Comparison of ENCODE assay signal across 8 cellular contexts in the genomic region with DNA sequence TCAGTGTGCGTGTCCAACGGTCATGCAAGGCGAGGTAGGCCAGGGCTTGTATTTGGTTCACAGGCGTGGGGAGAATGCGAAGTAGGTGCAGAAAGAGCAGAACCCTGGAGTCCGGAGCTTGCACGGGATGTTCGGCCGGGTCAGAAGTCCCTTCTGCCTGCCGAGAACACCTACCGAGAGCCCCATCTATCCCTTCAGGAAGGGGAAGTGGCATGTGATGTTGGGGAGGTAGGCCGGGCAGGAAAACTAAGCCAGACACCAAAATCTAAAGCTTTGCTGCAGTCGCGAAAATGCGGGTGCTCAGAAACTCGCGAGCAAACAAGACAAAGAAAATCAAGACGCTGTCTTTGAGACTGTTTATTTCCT. TPM values are rescaled to one million over a fixed set of nuclear protein-coding genes. Genes with fewer than 3 reads are reported as not detected.
DNase-seq lines count a peak whose midpoint lies in the region; ATAC-seq and TF ChIP-seq lines count a peak whose summit lies in the region.

No MANE protein-coding gene starts in this region.

- peak; percentile 3 for ATAC-seq in CD4-positive, alpha-beta T cell (ENCODE audit: poor library complexity)
- peak; percentile 25 for ATAC-seq in GM23338
- ATAC-seq in effector memory CD8-positive, alpha-beta T cell (replicated peaks) = no peak
- peak; percentile 50 for ATAC-seq in aorta (ENCODE audit: low FRiP score)
- ATAC-seq in GM18498 (IDR thresholded peaks at IDR 0.05; ENCODE audit: unreplicated experiment) = no peak

- H3K36me3 ChIP-seq in GM23338 (ENCODE audit: insufficient read depth) (peaks cover 14% of the 10 kb centered on the region), SK-N-SH (replicated peaks in 1 of 2; ENCODE audit: control insufficient read depth in 1 of 2, insufficient read depth in 2 of 2, low read length in 1 of 2) (peaks cover 14 to 18% of the 10 kb centered on the region in 2 experiments), mucosa of stomach (ENCODE audit: control insufficient read depth, insufficient read depth, low read length) (peaks cover 5% of the 10 kb centered on the region), aorta (ENCODE audit: control insufficient read depth in 1 of 2, insufficient read depth in 2 of 2, low read length in 1 of 2) (peaks cover 2 to 6% of the 10 kb centered on the region in 2 donors)

- intact Hi-C loops in CD4-positive, alpha-beta T cell (cut with DNase I, micrococcal nuclease) = loop anchor here (1.0 to 5.0 kb wide), 5 partner anchors 16 to 112 kb away; partner anchors contain the start of genes TTC9C (in 2 of the 2), HNRNPUL2 (in 1 of the 2), SLC3A2 (in 1 of the 2) and TMEM179B (in 1 of the 2)
- intact Hi-C loops in aorta (cut with DNase I) = loop anchor here in 1 of 2 donors (5.0 kb wide), 1 partner anchor 43 kb away; the partner anchor contains the start of genes HNRNPUL2 and TTC9C

- DNase-seq in CD4-positive, alpha-beta T cell = no peak
- peak; percentile 59 for DNase-seq in GM23338 (ENCODE audit: low spot score)
- DNase-seq in SK-N-SH = peak; percentile 41
- DNase-seq in effector memory CD8-positive, alpha-beta T cell = no peak
- DNase-seq in aorta = no peak
- no peak for DNase-seq in foreskin melanocyte

- H3K9me2 ChIP-seq in GM23338 (ENCODE audit: insufficient read depth) = no peaks in the 10 kb centered on the region
- H3K9me2 ChIP-seq in SK-N-SH = no peaks in the 10 kb centered on the region

- TF ChIP-seq RAD21 in SK-N-SH (IDR thresholded peaks at IDR 0.05; ENCODE audit: low read length) = no peak

- peaks cover 24% of the 10 kb centered on the region for H3K4me1 Mint-ChIP-seq in CD4-positive, alpha-beta T cell (ENCODE audit: low read depth)
- H3K4me1 Mint-ChIP-seq in GM23338 = peaks cover 14% of the 10 kb centered on the region
- peaks cover 29 to 30% of the 10 kb centered on the region in 2 donors for H3K4me1 Mint-ChIP-seq in effector memory CD8-positive, alpha-beta T cell (ENCODE audit: low read depth in 2 of 2)

- H3K27ac ChIP-seq in CD4-positive, alpha-beta T cell (ENCODE audit: low read depth, low read length) = peak overlapping the region; percentile 79
- H3K27ac ChIP-seq in GM23338 (ENCODE audit: low read depth) = peak overlapping the region; percentile 95
- peak overlapping the region; percentile 82 to 85 for H3K27ac ChIP-seq in SK-N-SH (ENCODE audit: low read depth in 2 of 2, low read length in 1 of 2)
- H3K27ac ChIP-seq in aorta (ENCODE audit: low read depth in 1 of 2, low read length in 2 of 2) = peak overlapping the region; percentile 31 to 98

- 26% methylated on average over 18 of the region's 18 CpGs for WGBS in SK-N-SH (ENCODE audit: low lambda C conversion rate)
- 0 to 1% methylated on average over 18 of the region's 18 CpGs for WGBS in aorta, 2 donors

- no peak for TF ChIP-seq EP300 in SK-N-SH (IDR thresholded peaks at IDR 0.05; ENCODE audit: borderline replicate concordance in 1 of 2, low read depth in 1 of 2, low read length in 1 of 2)

- H2AFZ ChIP-seq in GM23338 = no peak overlapping the region
- H2AFZ ChIP-seq in SK-N-SH (ENCODE audit: low read depth) = peak overlapping the region; percentile 82

- H4K20me1 ChIP-seq in GM23338 (replicated peaks; ENCODE audit: insufficient read depth) (peaks cover 3% of the 10 kb centered on the region; the same call in 1 of the 2 replicates), SK-N-SH (ENCODE audit: insufficient read depth) (no peaks in the 10 kb centered on the region)

- H3K36me3 Mint-ChIP-seq in CD4-positive, alpha-beta T cell (ENCODE audit: low read depth) = peaks cover 45% of the 10 kb centered on the region
- H3K36me3 Mint-ChIP-seq in GM23338 (ENCODE audit: low read depth) = peaks cover 33% of the 10 kb centered on the region
- H3K36me3 Mint-ChIP-seq in effector memory CD8-positive, alpha-beta T cell (ENCODE audit: insufficient read depth) = peaks cover 50% of the 10 kb centered on the region

- peak overlapping the region; percentile 97 for H3K4me3 Mint-ChIP-seq in CD4-positive, alpha-beta T cell
- peak overlapping the region; percentile 90 for H3K4me3 Mint-ChIP-seq in GM23338
- H3K4me3 Mint-ChIP-seq in effector memory CD8-positive, alpha-beta T cell = peak overlapping the region; percentile 96 to 97

- H3K4me1 ChIP-seq in GM23338 (ENCODE audit: insufficient read depth) (peaks cover 9% of the 10 kb centered on the region; the same call in 1 of the 2 replicates), SK-N-SH (ENCODE audit: control insufficient read depth in 1 of 2, insufficient read depth in 2 of 2, low read depth in 1 of 2, low read length in 1 of 2) (peaks cover 0 to 15% of the 10 kb centered on the region in 2 experiments; a peak in 1 of 4 replicates), mucosa of stomach (ENCODE audit: control insufficient read depth, insufficient read depth, low read length) (peaks cover 18% of the 10 kb centered on the region), aorta (ENCODE audit: control insufficient read depth in 1 of 2, insufficient read depth in 2 of 2, low read length in 2 of 2) (no peaks in the 10 kb centered on the region)

- H3K9ac ChIP-seq in SK-N-SH = peak overlapping the region; percentile 71
- H3K9ac ChIP-seq in mucosa of stomach (ENCODE audit: low read length) = peak overlapping the region; percentile 24

- H3F3A ChIP-seq in GM23338 (replicated peaks; ENCODE audit: low read depth) = peaks cover 30% of the 10 kb centered on the region
- peaks cover 30% of the 10 kb centered on the region for H3F3A ChIP-seq in SK-N-SH (replicated peaks; ENCODE audit: insufficient read depth)

- H3K4me3 ChIP-seq in GM23338 = peak overlapping the region; percentile 89
- H3K4me3 ChIP-seq in SK-N-SH (ENCODE audit: low read depth in 2 of 2, low read length in 1 of 2) = peak overlapping the region; percentile 56 to 74
- H3K4me3 ChIP-seq in mucosa of stomach (ENCODE audit: low read length) = peak overlapping the region; percentile 14
- H3K4me3 ChIP-seq in aorta (ENCODE audit: low read length in 2 of 2) = peak overlapping the region; percentile 30 to 72

- CTCF ChIA-PET in CD4-positive, alpha-beta T cell (lab: Charles Lee) = interaction anchor here (1.2 to 8.8 kb wide), 5 partner anchors 9 to 110 kb away, joined by 3 to 81 read pairs (median 6); partner anchors contain the start of genes POLR2G, SLC3A2, TMEM179B and ZBTB3
- CTCF ChIA-PET in SK-N-SH (lab: Yijun Ruan, JAX) = interaction anchor here (0.9 to 9.8 kb wide), 13 partner anchors 11 to 110 kb away, joined by 3 to 130 read pairs (median 4); partner anchors contain the start of genes C11orf98, CSKMT, HNRNPUL2 and SLC3A2

- H3K9me3 Mint-ChIP-seq in CD4-positive, alpha-beta T cell = no peaks in the 10 kb centered on the region
- H3K9me3 Mint-ChIP-seq in GM23338 = no peaks in the 10 kb centered on the region; the same call in 2 of the 3 replicates
- no peaks in the 10 kb centered on the region for H3K9me3 Mint-ChIP-seq in effector memory CD8-positive, alpha-beta T cell

- H3K27me3 Mint-ChIP-seq in CD4-positive, alpha-beta T cell = no peaks in the 10 kb centered on the region
- H3K27me3 Mint-ChIP-seq in GM23338 (ENCODE audit: insufficient read depth, low read depth, poor library complexity) = peaks cover 17% of the 10 kb centered on the region
- no peaks in the 10 kb centered on the region for H3K27me3 Mint-ChIP-seq in effector memory CD8-positive, alpha-beta T cell

- H3K4me2 ChIP-seq in GM23338 (peak overlapping the region; percentile 76), SK-N-SH (peak overlapping the region; percentile 86)

- no peaks in the 10 kb centered on the region for H3K27me3 ChIP-seq in CD4-positive, alpha-beta T cell (ENCODE audit: control insufficient read depth, insufficient read depth, low read length)
- no peaks in the 10 kb centered on the region for H3K27me3 ChIP-seq in GM23338 (ENCODE audit: insufficient read depth)
- H3K27me3 ChIP-seq in SK-N-SH (ENCODE audit: insufficient read depth) = no peaks in the 10 kb centered on the region
- no peaks in the 10 kb centered on the region for H3K27me3 ChIP-seq in mucosa of stomach (ENCODE audit: control insufficient read depth, insufficient read depth, low read length)
- no peaks in the 10 kb centered on the region for H3K27me3 ChIP-seq in aorta (ENCODE audit: control insufficient read depth in 1 of 2, insufficient read depth in 2 of 2, low read length in 1 of 2)

- POLR2A ChIA-PET in CD4-positive, alpha-beta T cell (lab: Charles Lee) = interaction anchor here (0.5 to 7.1 kb wide), 18 partner anchors 9 to 214 kb away, joined by 3 to 61 read pairs (median 7); partner anchors contain the start of genes C11orf98, CSKMT, HNRNPUL2 and MTA2
- POLR2A ChIA-PET in SK-N-SH (lab: Yijun Ruan, JAX) = interaction anchor here (0.6 to 3.4 kb wide), 10 partner anchors 9 to 105 kb away, joined by 3 to 21 read pairs (median 6); partner anchors contain the start of genes C11orf98, CSKMT, HNRNPUL2 and POLR2G

- H3K79me2 ChIP-seq in GM23338 (replicated peaks; ENCODE audit: insufficient read depth) = peaks cover 31% of the 10 kb centered on the region
- peaks cover 32% of the 10 kb centered on the region for H3K79me2 ChIP-seq in SK-N-SH (ENCODE audit: insufficient read depth)

- no peak for TF ChIP-seq CTCF in CD4-positive, alpha-beta T cell (IDR thresholded peaks at IDR 0.05)
- TF ChIP-seq CTCF in GM23338 (conservative IDR thresholded peaks at IDR 0.05; ENCODE audit: low read depth in 2 of 2) (no peak), SK-N-SH (IDR thresholded peaks at IDR 0.05) (no peak)

- peak overlapping the region; percentile 97 for H3K27ac Mint-ChIP-seq in CD4-positive, alpha-beta T cell
- H3K27ac Mint-ChIP-seq in GM23338 = peak overlapping the region; percentile 92
- H3K27ac Mint-ChIP-seq in effector memory CD8-positive, alpha-beta T cell = peak overlapping the region; percentile 95 to 98

- no peaks in the 10 kb centered on the region for H3K9me3 ChIP-seq in CD4-positive, alpha-beta T cell (ENCODE audit: control insufficient read depth, low read length)
- H3K9me3 ChIP-seq in SK-N-SH (no peaks in the 10 kb centered on the region), mucosa of stomach (ENCODE audit: control insufficient read depth, low read length) (no peaks in the 10 kb centered on the region), aorta (ENCODE audit: control insufficient read depth, low read length) (no peaks in the 10 kb centered on the region)

RNA-seq across cellular contexts. Expression of gene TAF6L, which starts 0.4 kb away (rescaled TPM):
- 10 to 100 TPM; 11.5 to 11.8 TPM for total RNA-seq in CD4-positive, alpha-beta T cell
- total RNA-seq in GM23338 (2014; rRNA removed; shearing (Covaris generic)) = 30.6 and 50.6 TPM in 2 replicates
- polyA plus RNA-seq in GM23338 (2016; fragmentation: Nextera tagmentation; extraction: Ambion mirVana) = 21.8 and 23.0 TPM in 2 replicates
- polyA plus RNA-seq in SK-N-SH (2012; rRNA removed) = 33.6 and 34.4 TPM in 2 replicates
- polyA plus RNA-seq in SK-N-SH (2012; cell fraction: cytosol; rRNA removed) = 10.8 and 13.1 TPM in 2 replicates
- polyA plus RNA-seq in SK-N-SH (2012; cell fraction: nucleus; rRNA removed) = 145 and 147 TPM in 2 replicates
- total RNA-seq in aorta = 10 to 100 TPM; 13.2 to 21.3 TPM
- polyA plus RNA-seq in aorta = 10 to 100 TPM; 14.5 to 43.5 TPM

RNA-seq across cellular contexts. Expression of gene POLR2G, which starts 9.4 kb away (rescaled TPM):
- 10 to 100 TPM; 45.3 to 47.9 TPM for total RNA-seq in CD4-positive, alpha-beta T cell
- 101 and 117 TPM in 2 replicates for total RNA-seq in GM23338 (2014; rRNA removed; shearing (Covaris generic))
- 193 and 196 TPM in 2 replicates for polyA plus RNA-seq in GM23338 (2016; fragmentation: Nextera tagmentation; extraction: Ambion mirVana)
- polyA plus RNA-seq in SK-N-SH (2012; rRNA removed) = 268 and 293 TPM in 2 replicates
- 291 and 316 TPM in 2 replicates for polyA plus RNA-seq in SK-N-SH (2012; cell fraction: cytosol; rRNA removed)
- polyA plus RNA-seq in SK-N-SH (2012; cell fraction: nucleus; rRNA removed) = 120 and 154 TPM in 2 replicates
- 10 to 100 TPM; 40.0 to 50.3 TPM for total RNA-seq in aorta
- 100 to 1,000 TPM in 1 of 2 donors, 10 to 100 TPM in 1; 80.4 to 109 TPM for polyA plus RNA-seq in aorta

RNA-seq across cellular contexts. Expression of gene TMEM179B, which starts 16.4 kb away (rescaled TPM):
- total RNA-seq in CD4-positive, alpha-beta T cell = 10 to 100 TPM; 34.7 to 37.4 TPM
- total RNA-seq in GM23338 (2014; rRNA removed; shearing (Covaris generic)) = 15.3 and 17.5 TPM in 2 replicates
- polyA plus RNA-seq in GM23338 (2016; fragmentation: Nextera tagmentation; extraction: Ambion mirVana) (10.6 and 16.9 TPM in 2 replicates), SK-N-SH (2012; rRNA removed) (69.6 and 73.3 TPM in 2 replicates), aorta (10 to 100 TPM; 29.2 to 55.9 TPM)
- 48.9 and 58.6 TPM in 2 replicates for polyA plus RNA-seq in SK-N-SH (2012; cell fraction: cytosol; rRNA removed)
- polyA plus RNA-seq in SK-N-SH (2012; cell fraction: nucleus; rRNA removed) = 41.5 and 64.1 TPM in 2 replicates
- 10 to 100 TPM; 26.8 to 31.0 TPM for total RNA-seq in aorta

RNA-seq across cellular contexts. Expression of gene ZBTB3, which starts 16.8 kb away (rescaled TPM):
- 1 to 10 TPM; 2.3 to 3.5 TPM for total RNA-seq in CD4-positive, alpha-beta T cell
- 82.6 and 91.7 TPM in 2 replicates for total RNA-seq in GM23338 (2014; rRNA removed; shearing (Covaris generic))
- 47.8 and 52.2 TPM in 2 replicates for polyA plus RNA-seq in GM23338 (2016; fragmentation: Nextera tagmentation; extraction: Ambion mirVana)
- 2.1 and 3.3 TPM in 2 replicates for polyA plus RNA-seq in SK-N-SH (2012; rRNA removed)
- polyA plus RNA-seq in SK-N-SH (2012; cell fraction: cytosol; rRNA removed) = 2.4 and 3.7 TPM in 2 replicates
- 3.6 and 4.2 TPM in 2 replicates for polyA plus RNA-seq in SK-N-SH (2012; cell fraction: nucleus; rRNA removed)
- total RNA-seq in aorta = 1 to 10 TPM; 9.7 to 9.8 TPM
- polyA plus RNA-seq in aorta = 1 to 10 TPM; 2.9 to 3.9 TPM

RNA-seq across cellular contexts. Expression of gene TMEM223, which starts 21.0 kb away (rescaled TPM):
- total RNA-seq in CD4-positive, alpha-beta T cell = 1 to 10 TPM; 6.2 to 8.7 TPM
- total RNA-seq in GM23338 (2014; rRNA removed; shearing (Covaris generic)) = 35.6 and 46.1 TPM in 2 replicates
- polyA plus RNA-seq in GM23338 (2016; fragmentation: Nextera tagmentation; extraction: Ambion mirVana) (59.6 and 69.1 TPM in 2 replicates), SK-N-SH (2012; rRNA removed) (30.4 and 40.7 TPM in 2 replicates), aorta (10 to 100 TPM; 10.4 to 10.6 TPM)
- polyA plus RNA-seq in SK-N-SH (2012; cell fraction: cytosol; rRNA removed) = 22.5 and 31.3 TPM in 2 replicates
- polyA plus RNA-seq in SK-N-SH (2012; cell fraction: nucleus; rRNA removed) = 48.4 and 58.3 TPM in 2 replicates
- 10 to 100 TPM in 1 of 2 donors, 1 to 10 TPM in 1; 6.0 to 12.6 TPM for total RNA-seq in aorta

Comparison
In these comparisons a context has a peak if more than half of its experiments do, and no peak if none do; other contexts are left out.
1. ATAC-seq: peak in CD4-positive, alpha-beta T cell (single experiment), GM23338 (single experiment) and aorta (single experiment); none in effector memory CD8-positive, alpha-beta T cell (single experiment) and GM18498 (single experiment).
2. DNase-seq: peak in GM23338 (single experiment) and SK-N-SH (single experiment); none in CD4-positive, alpha-beta T cell (0 of 10), effector memory CD8-positive, alpha-beta T cell (0 of 3), aorta (0 of 2) and foreskin melanocyte (single experiment).
3. H3K4me3 ChIP-seq: peak in every context shown above with its lines; median percentile 89 in GM23338; 65 in SK-N-SH; 51 in aorta; 14 in mucosa of stomach.
4. Peak in every context shown above with its lines, with median percentiles within 50 percentile points of each other: H3K27ac ChIP-seq, H3K27ac Mint-ChIP-seq and H3K4me3 Mint-ChIP-seq.